Comparison of ENCODE assay signal across 13 cellular contexts in genomic region chr16:25063102-25063501, GRCh38. TPM values are rescaled to one million over a fixed set of nuclear protein-coding genes. Genes with fewer than 3 reads are reported as not detected.
DNase-seq lines count a peak whose midpoint lies in the region; ATAC-seq, FAIRE-seq and TF ChIP-seq lines count a peak whose summit lies in the region.
"Had no signal": no experiment of that assay in that cellular context is flagged by ENCODE, and none has a peak within 500 bp of the region (broad histone marks: within the 10 kb centered on the region; RNA-seq: fewer than 3 reads in every experiment).

No MANE protein-coding gene starts in this region.

- peak; percentile 67 for FAIRE-seq in GM18507 (lab: Jason Lieb, UNC)

- CTCF ChIA-PET in CD8-positive, alpha-beta T cell (lab: Charles Lee), result interaction anchor here (5.4 kb wide), 1 partner anchor 44 kb away, joined by 62 read pairs; no protein-coding TSS in a partner anchor

- no peaks in the 10 kb centered on the region for H3K27me3 ChIP-seq in CD8-positive, alpha-beta T cell (ENCODE audit: insufficient read depth, low read length)
- H3K27me3 ChIP-seq: brain microvascular endothelial cell, gastroesophageal sphincter had no signal

- H3K27me3 Mint-ChIP-seq in CD8-positive, alpha-beta T cell (ENCODE audit: low read depth), result no peaks in the 10 kb centered on the region
- H3K27me3 Mint-ChIP-seq in naive B cell, result no peaks in the 10 kb centered on the region

- H3K4me3 Mint-ChIP-seq in CD8-positive, alpha-beta T cell, result peak overlapping the region; percentile 39
- peak overlapping the region in 6 of 8 donors; percentile 22 to 76 (median 49) for H3K4me3 Mint-ChIP-seq in naive B cell
- H3K4me3 Mint-ChIP-seq: endodermal cell had no signal

- intact Hi-C loops in CD8-positive, alpha-beta T cell (cut with DNase I, micrococcal nuclease), result loop anchor here in 1 of 2 experiments (10.0 kb wide), 1 partner anchor 192 kb away; the partner anchor contains the start of gene ZKSCAN2

- no peaks in the 10 kb centered on the region for H3K9me3 Mint-ChIP-seq in CD8-positive, alpha-beta T cell
- H3K9me3 Mint-ChIP-seq in naive B cell, result no peaks in the 10 kb centered on the region

- no peak overlapping the region for H3K4me3 ChIP-seq in CD8-positive, alpha-beta T cell (ENCODE audit: low read depth, low read length)
- H3K4me3 ChIP-seq: gastroesophageal sphincter had no signal

- no peak for DNase-seq in CD8-positive, alpha-beta T cell
- DNase-seq in GM18507 (ENCODE audit: extremely low spot score, insufficient read length, low read depth) (no peak), naive B cell (peak; percentile 18), HuH-7 (ENCODE audit: low spot score) (no peak)
- DNase-seq in activated CD4-positive, alpha-beta T cell treated with anti-CD3 and anti-CD28 coated beads, Interleukin-2, amount 50 U/mL, for 48 hours, result peak; percentile 17
- DNase-seq: activated T-cell treated with anti-CD3 and anti-CD28 coated beads for 4 hours, endodermal cell, kidney glomerular epithelial cell, T1000 had no signal

- H3K36me3 ChIP-seq in CD8-positive, alpha-beta T cell (ENCODE audit: insufficient read depth, low read length), result no peaks in the 10 kb centered on the region
- H3K36me3 ChIP-seq: brain microvascular endothelial cell, gastroesophageal sphincter had no signal

- ATAC-seq in CD8-positive, alpha-beta T cell, result no peak
- ATAC-seq in naive B cell (ENCODE audit: low read depth in 2 of 2) (no peak), HG03039 (IDR thresholded peaks at IDR 0.05; ENCODE audit: unreplicated experiment) (no peak), HG03135 (IDR thresholded peaks at IDR 0.05; ENCODE audit: unreplicated experiment) (no peak)
- ATAC-seq: gastroesophageal sphincter had no signal

- H3K9me3 ChIP-seq in CD8-positive, alpha-beta T cell (ENCODE audit: low read length), result no peaks in the 10 kb centered on the region
- H3K9me3 ChIP-seq: gastroesophageal sphincter had no signal

- peaks cover 74% of the 10 kb centered on the region for H3K4me1 Mint-ChIP-seq in CD8-positive, alpha-beta T cell (ENCODE audit: low read depth)
- H3K4me1 Mint-ChIP-seq in naive B cell, result peaks cover 34 to 78% (median 66%) of the 10 kb centered on the region in 3 donors

- peaks cover 64% of the 10 kb centered on the region for H3K4me1 ChIP-seq in CD8-positive, alpha-beta T cell (ENCODE audit: insufficient read depth, low read length)

- no peak overlapping the region for H3K27ac ChIP-seq in CD8-positive, alpha-beta T cell (ENCODE audit: low read depth, low read length)
- H3K27ac ChIP-seq: brain microvascular endothelial cell, gastroesophageal sphincter had no signal

- no peak for TF ChIP-seq CTCF in CD8-positive, alpha-beta T cell (IDR thresholded peaks at IDR 0.05)

- peaks cover 5% of the 10 kb centered on the region for H3K36me3 Mint-ChIP-seq in CD8-positive, alpha-beta T cell
- H3K36me3 Mint-ChIP-seq in naive B cell, result no peaks in the 10 kb centered on the region

- POLR2A ChIA-PET in CD8-positive, alpha-beta T cell (lab: Charles Lee), result no interaction called here

- peak overlapping the region; percentile 84 for H3K27ac Mint-ChIP-seq in CD8-positive, alpha-beta T cell
- peak overlapping the region; percentile 69 to 86 (median 84) for H3K27ac Mint-ChIP-seq in naive B cell
- H3K27ac Mint-ChIP-seq: endodermal cell had no signal

RNA-seq across cellular contexts. Expression of gene ARHGAP17, which starts 47.9 kb away (rescaled TPM):
- 10 to 100 TPM; 53.8 to 62.8 TPM for total RNA-seq in CD8-positive, alpha-beta T cell
- polyA plus RNA-seq in naive B cell (ENCODE audit: low read depth in 6 of 6), result 100 to 1,000 TPM in 4 of 6 donors, 10 to 100 TPM in 2; 90.5 to 200 (median 115) TPM

RNA-seq across cellular contexts. Expression of gene LCMT1, which starts 48.4 kb away (rescaled TPM):
- 10 to 100 TPM; 20.9 to 28.6 TPM for total RNA-seq in CD8-positive, alpha-beta T cell
- 10 to 100 TPM; 20.2 to 42.5 (median 34.8) TPM for polyA plus RNA-seq in naive B cell (ENCODE audit: low read depth in 6 of 6)

Comparison
In these comparisons a context has a peak if more than half of its experiments do, and no peak if none do; other contexts are left out.
1. DNase-seq: peak in activated CD4-positive, alpha-beta T cell treated with anti-CD3 and anti-CD28 coated beads, Interleukin-2, amount 50 U/mL, for 48 hours (2 of 2) and naive B cell (single experiment); none in CD8-positive, alpha-beta T cell (0 of 7), GM18507 (single experiment) and HuH-7 (single experiment).